Comparison of ENCODE assay signal across 7 cellular contexts in the genomic region with DNA sequence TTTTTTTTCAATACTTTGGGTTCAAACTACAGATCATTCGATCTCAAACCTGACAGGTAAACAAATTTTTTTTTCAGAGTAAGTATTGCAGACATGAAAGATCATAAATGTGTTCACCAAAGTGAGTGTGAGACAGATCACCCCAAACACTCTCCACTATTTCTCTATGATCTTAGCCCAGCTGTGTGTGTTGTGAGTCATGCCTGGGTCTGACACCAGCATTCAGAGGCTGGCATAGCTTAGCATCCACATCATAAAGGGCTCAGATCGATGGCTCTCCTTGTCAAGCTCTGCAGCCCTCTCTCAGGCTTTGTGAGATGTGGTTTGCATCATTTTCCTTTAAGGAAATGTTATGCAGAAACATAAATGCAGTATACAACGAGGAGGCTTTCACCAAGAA.
A peak's percentile ranks its signal among the peaks of the same experiment; 100 is the strongest.
DNase-seq lines count a peak whose midpoint lies in the region; ATAC-seq, FAIRE-seq and TF ChIP-seq lines count a peak whose summit lies in the region.

No MANE protein-coding gene starts in this region.

- H4K20me1 ChIP-seq in OCI-LY1 (ENCODE audit: insufficient read depth, low read length): no peaks in the 10 kb centered on the region
- no peaks in the 10 kb centered on the region for H4K20me1 ChIP-seq in endothelial cell of umbilical vein (replicated peaks; ENCODE audit: control insufficient read depth, extremely low read depth, insufficient read depth, low read length)

- H3K27ac Mint-ChIP-seq in naive thymus-derived CD8-positive, alpha-beta T cell: peak overlapping the region in 3 of 10 donors; percentile 32 to 57 (median 50)

- H3K27ac ChIP-seq in OCI-LY1 (ENCODE audit: low read depth, low read length, poor library complexity, severe bottlenecking) (peak overlapping the region; percentile 96), endothelial cell of umbilical vein (ENCODE audit: insufficient read depth, low read depth, low read length) (peak overlapping the region; percentile 77)

- no peak for TF ChIP-seq POLR2A in endothelial cell of umbilical vein (IDR thresholded peaks at IDR 0.05; ENCODE audit: low read depth, low read length)

- no peaks in the 10 kb centered on the region for H3K36me3 Mint-ChIP-seq in naive thymus-derived CD8-positive, alpha-beta T cell

- H3K4me3 Mint-ChIP-seq in naive thymus-derived CD8-positive, alpha-beta T cell: peak overlapping the region in 1 of 10 donors; percentile 8

- CTCF ChIA-PET in endothelial cell of umbilical vein (lab: Charles Lee): interaction anchor here (1.0 to 5.1 kb wide), 6 partner anchors 11 to 233 kb away, joined by 3 to 46 read pairs (median 4); no protein-coding TSS in a partner anchor

- H3K4me1 ChIP-seq in OCI-LY1 (ENCODE audit: insufficient read depth, low read length, severe bottlenecking) (peaks cover 87% of the 10 kb centered on the region), endothelial cell of umbilical vein (ENCODE audit: control insufficient read depth, extremely low read depth, insufficient read depth, low read length) (peaks cover 35% of the 10 kb centered on the region)

- H3K9ac ChIP-seq in OCI-LY1 (ENCODE audit: low read length): peak overlapping the region; percentile 77
- H3K9ac ChIP-seq in endothelial cell of umbilical vein (replicated peaks; ENCODE audit: extremely low read depth, insufficient read depth, low read length): no peak overlapping the region

- DNase-seq in H4 (ENCODE audit: low spot score): peak; percentile 31
- peak; percentile 76 for DNase-seq in endothelial cell of umbilical vein (ENCODE audit: low read depth, low spot score)
- DNase-seq in putamen (ENCODE audit: low spot score): peak; percentile 68
- no peak for DNase-seq in naive thymus-derived CD8-positive, alpha-beta T cell

- BruUV-seq in endothelial cell of umbilical vein (replicated peaks; lab: Mats Ljungman, UMichigan): no TSS peak

- H3K27me3 ChIP-seq in OCI-LY1 (ENCODE audit: insufficient read depth, low read length): no peaks in the 10 kb centered on the region
- H3K27me3 ChIP-seq in endothelial cell of umbilical vein (ENCODE audit: control insufficient read depth in 2 of 2, insufficient read depth in 2 of 2, low read length in 2 of 2): no peaks in the 10 kb centered on the region

- no peak overlapping the region for H3K4me3 ChIP-seq in OCI-LY1 (ENCODE audit: low read depth, low read length, poor library complexity, severe bottlenecking)
- no peak overlapping the region for H3K4me3 ChIP-seq in endothelial cell of umbilical vein (replicated peaks in 1 of 3; ENCODE audit: insufficient read depth in 1 of 3, low read depth in 1 of 3, low read length in 3 of 3)

- no peaks in the 10 kb centered on the region for H3K36me3 ChIP-seq in OCI-LY1 (ENCODE audit: insufficient read depth, low read length)
- no peaks in the 10 kb centered on the region for H3K36me3 ChIP-seq in endothelial cell of umbilical vein (ENCODE audit: control insufficient read depth in 2 of 2, extremely low read depth in 1 of 2, insufficient read depth in 2 of 2, low read length in 2 of 2)

- no peaks in the 10 kb centered on the region for H3K9me2 ChIP-seq in OCI-LY1 (ENCODE audit: low read depth, low read length)

- H3F3A ChIP-seq in OCI-LY1 (ENCODE audit: insufficient read depth, low read length): no peaks in the 10 kb centered on the region

- H3K9me3 Mint-ChIP-seq in naive thymus-derived CD8-positive, alpha-beta T cell: no peaks in the 10 kb centered on the region

- dilution Hi-C loops in endothelial cell of umbilical vein (cut with MboI; ENCODE audit: extremely low pct_ligation_motif_present, low sequenced_read_pairs): no loop called here

- H3K27me3 Mint-ChIP-seq in naive thymus-derived CD8-positive, alpha-beta T cell: no peaks in the 10 kb centered on the region

- H3K4me2 ChIP-seq in OCI-LY1 (ENCODE audit: low read length): peak overlapping the region; percentile 10; the same call in 1 of the 2 replicates
- peak overlapping the region; percentile 60 for H3K4me2 ChIP-seq in endothelial cell of umbilical vein (ENCODE audit: insufficient read depth, low read length)

- peak; percentile 95 for FAIRE-seq in endothelial cell of umbilical vein (lab: Jason Lieb, UNC)

- peaks cover 9 to 47% (median 21%) of the 10 kb centered on the region in 4 donors for H3K4me1 Mint-ChIP-seq in naive thymus-derived CD8-positive, alpha-beta T cell

- no peaks in the 10 kb centered on the region for H3K79me2 ChIP-seq in OCI-LY1 (ENCODE audit: insufficient read depth, low read length)
- peaks cover 7% of the 10 kb centered on the region for H3K79me2 ChIP-seq in endothelial cell of umbilical vein (ENCODE audit: control insufficient read depth, insufficient read depth, low read length)

- intact Hi-C loops in endothelial cell of umbilical vein (cut with micrococcal nuclease): loop anchor here (5.0 kb wide), 3 partner anchors 73 to 232 kb away; no protein-coding TSS in a partner anchor

- ATAC-seq in GM18873 (IDR thresholded peaks at IDR 0.05; ENCODE audit: low FRiP score, unreplicated experiment): no peak
- ATAC-seq in naive thymus-derived CD8-positive, alpha-beta T cell: no peak
- no peak for ATAC-seq in GM21360 (IDR thresholded peaks at IDR 0.05; ENCODE audit: unreplicated experiment)

- H3K9me3 ChIP-seq in OCI-LY1 (ENCODE audit: low read length): no peaks in the 10 kb centered on the region
- no peaks in the 10 kb centered on the region for H3K9me3 ChIP-seq in endothelial cell of umbilical vein (replicated peaks; ENCODE audit: control insufficient read depth, insufficient read depth, low read length)

- POLR2A ChIA-PET in endothelial cell of umbilical vein (lab: Charles Lee): no interaction called here
- POLR2A ChIA-PET in naive thymus-derived CD8-positive, alpha-beta T cell (lab: Charles Lee): no interaction called here

- H2AFZ ChIP-seq in OCI-LY1 (ENCODE audit: low read length) (no peak overlapping the region), endothelial cell of umbilical vein (ENCODE audit: low read depth, low read length) (no peak overlapping the region)

- H3K9me1 ChIP-seq in endothelial cell of umbilical vein (replicated peaks; ENCODE audit: control insufficient read depth, extremely low read depth, insufficient read depth, low read length): no peaks in the 10 kb centered on the region

- TF ChIP-seq CTCF in OCI-LY1 (IDR thresholded peaks at IDR 0.05; ENCODE audit: low read length) (no peak), endothelial cell of umbilical vein (IDR thresholded peaks at IDR 0.05; ENCODE audit: extremely low read depth in 1 of 2, insufficient read depth in 1 of 2, low read depth in 1 of 2, low read length in 2 of 2) (no peak)

TF ChIP-seq in endothelial cell of umbilical vein, 7 proteins besides CTCF, POLR2A, EP300 and RAD21:
- TF ChIP-seq MYC (IDR thresholded peaks at IDR 0.05; ENCODE audit: low read depth, low read length) (no peak), FOS (IDR thresholded peaks at IDR 0.05; ENCODE audit: borderline replicate concordance, insufficient read depth, low read length) (peak; percentile 89), EZH2 (IDR thresholded peaks at IDR 0.05; ENCODE audit: borderline replicate concordance, low read depth, low read length, severe bottlenecking) (no peak), GATA2 (IDR thresholded peaks at IDR 0.05; ENCODE audit: insufficient read depth, insufficient read length, low read depth, low read length) (no peak), POLR2AphosphoS5 (IDR thresholded peaks at IDR 0.05; ENCODE audit: insufficient read depth, low read depth, low read length) (no peak), JUN (IDR thresholded peaks at IDR 0.05; ENCODE audit: borderline replicate concordance, insufficient read depth, insufficient read length, low read depth) (peak; percentile 65)
- TF ChIP-seq, protein P1, sequence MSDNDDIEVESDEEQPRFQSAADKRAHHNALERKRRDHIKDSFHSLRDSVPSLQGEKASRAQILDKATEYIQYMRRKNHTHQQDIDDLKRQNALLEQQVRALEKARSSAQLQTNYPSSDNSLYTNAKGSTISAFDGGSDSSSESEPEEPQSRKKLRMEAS (IDR thresholded peaks at IDR 0.05; ENCODE audit: insufficient read depth, insufficient read length): no peak

Comparison
In these comparisons a context has a peak if more than half of its experiments do, and no peak if none do; other contexts are left out.
1. DNase-seq: peak in H4 (single experiment), endothelial cell of umbilical vein (single experiment) and putamen (single experiment); none in naive thymus-derived CD8-positive, alpha-beta T cell (0 of 10).